18 cellular contexts compared by ENCODE assay signal in genomic region chr15:41819455-41820050, GRCh38. TPM values are rescaled to one million over a fixed set of nuclear protein-coding genes. Genes with fewer than 3 reads are reported as not detected.
A peak's percentile ranks its signal among the peaks of the same experiment; 100 is the strongest.
DNase-seq lines count a peak whose midpoint lies in the region; ATAC-seq and TF ChIP-seq lines count a peak whose summit lies in the region.
"Had no signal": no experiment of that assay in that cellular context is flagged by ENCODE, and none has a peak within 500 bp of the region (broad histone marks: within the 10 kb centered on the region; RNA-seq: fewer than 3 reads in every experiment).

No MANE protein-coding gene starts in this region.

- H3K9me3 ChIP-seq in T-helper 17 cell (ENCODE audit: control insufficient read depth, low read length, poor library complexity, severe bottlenecking) (no peaks in the 10 kb centered on the region), osteoblast (ENCODE audit: low read depth, low read length) (no peaks in the 10 kb centered on the region)

- no peaks in the 10 kb centered on the region for H3K27me3 Mint-ChIP-seq in activated naive CD4-positive, alpha-beta T cell treated with anti-CD3 and anti-CD28 coated beads, Interleukin-2, amount 10 ng/mL, durations not matched to agents 7 days and 5 days
- no peaks in the 10 kb centered on the region for H3K27me3 Mint-ChIP-seq in activated naive CD4-positive, alpha-beta T cell treated with anti-CD3 and anti-CD28 coated beads for 36 hours (ENCODE audit: low read depth)
- H3K27me3 Mint-ChIP-seq in T-helper 17 cell (no peaks in the 10 kb centered on the region), endothelial cell (ENCODE audit: unreplicated experiment) (peaks cover 7% of the 10 kb centered on the region), T-cell (no peaks in the 10 kb centered on the region)
- H3K27me3 Mint-ChIP-seq: CD8-positive, alpha-beta memory T cell had no signal

- intact Hi-C loops in activated naive CD4-positive, alpha-beta T cell treated with anti-CD3 and anti-CD28 coated beads for 36 hours (cut with micrococcal nuclease): no loop called here

- no peak for DNase-seq in activated naive CD4-positive, alpha-beta T cell treated with anti-CD3 and anti-CD28 coated beads, Interleukin-2, amount 10 ng/mL, durations not matched to agents 7 days and 5 days
- no peak for DNase-seq in activated naive CD4-positive, alpha-beta T cell treated with anti-CD3 and anti-CD28 coated beads for 36 hours
- DNase-seq in T-helper 17 cell (no peak), endothelial cell (ENCODE audit: low spot score) (no peak), osteoblast (ENCODE audit: insufficient read length, low spot score, missing footprints) (peak; percentile 81), T-cell (no peak), NCI-H2107 treated with DMSO at 0.1 percent for 48 hours (lab: John Stamatoyannopoulos, UW; ENCODE audit: unreplicated experiment) (no peak), NCI-H1105 treated with DMSO at 0.1 percent for 48 hours (lab: John Stamatoyannopoulos, UW) (no peak)
- DNase-seq: IMR-90, NCI-H1694, NCI-H2081, NCI-H2171 treated with DMSO at 0.1 percent for 48 hours, NCI-H524 treated with DMSO at 0.1 percent for 48 hours, NCI-H82 had no signal

- H3K4me1 Mint-ChIP-seq in activated naive CD4-positive, alpha-beta T cell treated with anti-CD3 and anti-CD28 coated beads, Interleukin-2, amount 10 ng/mL, durations not matched to agents 7 days and 5 days: no peaks in the 10 kb centered on the region
- no peaks in the 10 kb centered on the region for H3K4me1 Mint-ChIP-seq in activated naive CD4-positive, alpha-beta T cell treated with anti-CD3 and anti-CD28 coated beads for 36 hours (ENCODE audit: low read depth)
- H3K4me1 Mint-ChIP-seq in T-helper 17 cell (peaks cover 3% of the 10 kb centered on the region), endothelial cell (ENCODE audit: unreplicated experiment) (peaks cover 3% of the 10 kb centered on the region), T-cell (no peaks in the 10 kb centered on the region)
- H3K4me1 Mint-ChIP-seq: CD8-positive, alpha-beta memory T cell had no signal

- no peaks in the 10 kb centered on the region for H3K27me3 ChIP-seq in osteoblast (ENCODE audit: insufficient read depth, low read length)

- peaks cover 68% of the 10 kb centered on the region for H3K36me3 ChIP-seq in osteoblast (ENCODE audit: insufficient read depth, low read length)

- H3K27ac ChIP-seq in osteoblast (ENCODE audit: low read depth, low read length): no peak overlapping the region
- H3K27ac ChIP-seq: C4-2B, KMS-11 had no signal

- H3K4me2 ChIP-seq in osteoblast (ENCODE audit: insufficient read depth, low read length): no peak overlapping the region
- H3K4me2 ChIP-seq: KMS-11 had no signal

- H3K27ac Mint-ChIP-seq in activated naive CD4-positive, alpha-beta T cell treated with anti-CD3 and anti-CD28 coated beads, Interleukin-2, amount 10 ng/mL, durations not matched to agents 7 days and 5 days: peak overlapping the region; percentile 72
- no peak overlapping the region for H3K27ac Mint-ChIP-seq in activated naive CD4-positive, alpha-beta T cell treated with anti-CD3 and anti-CD28 coated beads for 36 hours
- H3K27ac Mint-ChIP-seq in T-helper 17 cell: peak overlapping the region; percentile 29
- no peak overlapping the region for H3K27ac Mint-ChIP-seq in endothelial cell (ENCODE audit: unreplicated experiment)
- no peak overlapping the region for H3K27ac Mint-ChIP-seq in T-cell

- TF ChIP-seq CTCF in endothelial cell (IDR thresholded peaks at IDR 0.05; ENCODE audit: unreplicated experiment) (no peak), osteoblast (IDR thresholded peaks at IDR 0.05; ENCODE audit: extremely low read depth, low read depth, low read length) (no peak)

- no peaks in the 10 kb centered on the region for H3K4me1 ChIP-seq in osteoblast (ENCODE audit: insufficient read depth, low read length)

- no peaks in the 10 kb centered on the region for H3K79me2 ChIP-seq in osteoblast (ENCODE audit: insufficient read depth, low read length)

- peaks cover 32% of the 10 kb centered on the region for H3K36me3 Mint-ChIP-seq in activated naive CD4-positive, alpha-beta T cell treated with anti-CD3 and anti-CD28 coated beads, Interleukin-2, amount 10 ng/mL, durations not matched to agents 7 days and 5 days
- peaks cover 4% of the 10 kb centered on the region for H3K36me3 Mint-ChIP-seq in activated naive CD4-positive, alpha-beta T cell treated with anti-CD3 and anti-CD28 coated beads for 36 hours (ENCODE audit: low read depth)
- peaks cover 4% of the 10 kb centered on the region for H3K36me3 Mint-ChIP-seq in T-helper 17 cell (ENCODE audit: low read depth)
- H3K36me3 Mint-ChIP-seq in endothelial cell (ENCODE audit: low read depth, unreplicated experiment): peaks cover 66% of the 10 kb centered on the region
- H3K36me3 Mint-ChIP-seq in T-cell: peaks cover 50% of the 10 kb centered on the region

- POLR2A ChIA-PET in T-cell (lab: Charles Lee): interaction anchor here in 1 of 2 donors (0.5 kb wide), 1 partner anchor 1111 kb away, joined by 4 read pairs; no protein-coding TSS in a partner anchor

- H2AFZ ChIP-seq in osteoblast (ENCODE audit: low read length): no peak overlapping the region

- H4K20me1 ChIP-seq in osteoblast (ENCODE audit: insufficient read depth, low read length): no peaks in the 10 kb centered on the region

- H3K4me3 Mint-ChIP-seq in activated naive CD4-positive, alpha-beta T cell treated with anti-CD3 and anti-CD28 coated beads, Interleukin-2, amount 10 ng/mL, durations not matched to agents 7 days and 5 days: no peak overlapping the region
- no peak overlapping the region for H3K4me3 Mint-ChIP-seq in activated naive CD4-positive, alpha-beta T cell treated with anti-CD3 and anti-CD28 coated beads for 36 hours
- H3K4me3 Mint-ChIP-seq in T-helper 17 cell (no peak overlapping the region), endothelial cell (ENCODE audit: unreplicated experiment) (peak overlapping the region; percentile 51), T-cell (no peak overlapping the region)
- H3K4me3 Mint-ChIP-seq: CD8-positive, alpha-beta memory T cell had no signal

- H3K9me3 Mint-ChIP-seq in activated naive CD4-positive, alpha-beta T cell treated with anti-CD3 and anti-CD28 coated beads, Interleukin-2, amount 10 ng/mL, durations not matched to agents 7 days and 5 days: no peaks in the 10 kb centered on the region
- no peaks in the 10 kb centered on the region for H3K9me3 Mint-ChIP-seq in activated naive CD4-positive, alpha-beta T cell treated with anti-CD3 and anti-CD28 coated beads for 36 hours
- H3K9me3 Mint-ChIP-seq in endothelial cell (ENCODE audit: unreplicated experiment) (no peaks in the 10 kb centered on the region), T-cell (no peaks in the 10 kb centered on the region)
- H3K9me3 Mint-ChIP-seq: CD8-positive, alpha-beta memory T cell had no signal

- CTCF ChIA-PET in activated naive CD4-positive, alpha-beta T cell treated with anti-CD3 and anti-CD28 coated beads, Interleukin-2, amount 10 ng/mL, durations not matched to agents 7 days and 5 days (lab: Charles Lee): interaction anchor here (1.0 to 2.7 kb wide), 3 partner anchors 8 to 228 kb away, joined by 3 to 13 read pairs (median 8); partner anchors contain the start of gene MAPKBP1
- CTCF ChIA-PET in activated naive CD4-positive, alpha-beta T cell treated with anti-CD3 and anti-CD28 coated beads for 36 hours (lab: Charles Lee): interaction anchor here (0.6 to 3.4 kb wide), 3 partner anchors 8 to 311 kb away, joined by 3 to 12 read pairs (median 3); partner anchors contain the start of gene MAPKBP1
- CTCF ChIA-PET in T-cell (lab: Charles Lee): interaction anchor here in 1 of 2 donors (1.1 kb wide), 1 partner anchor 118 kb away, joined by 3 read pairs; no protein-coding TSS in a partner anchor

- no peak overlapping the region for H3K4me3 ChIP-seq in osteoblast (ENCODE audit: insufficient read depth, low read length)

- ATAC-seq in T-helper 17 cell (no peak), T-cell (replicated peaks in 1 of 4) (no peak)
- ATAC-seq: Panc1 had no signal

RNA-seq across cellular contexts. Expression of gene JMJD7, which starts 8.3 kb away (rescaled TPM):
- total RNA-seq in activated naive CD4-positive, alpha-beta T cell treated with anti-CD3 and anti-CD28 coated beads for 36 hours: 10 to 100 TPM; 18.7 to 19.8 TPM
- 10 to 100 TPM; 26.7 to 35.6 TPM for total RNA-seq in T-helper 17 cell
- total RNA-seq in endothelial cell (ENCODE audit: unreplicated experiment): 13.8 TPM
- 1.2 and 1.4 TPM in 2 replicates for total RNA-seq in osteoblast
- total RNA-seq in T-cell: 10 to 100 TPM; 35.8 to 72.7 (median 45.3) TPM

RNA-seq across cellular contexts. Expression of gene PLA2G4B, which starts 19.1 kb away (rescaled TPM):
- total RNA-seq in activated naive CD4-positive, alpha-beta T cell treated with anti-CD3 and anti-CD28 coated beads for 36 hours: 1 to 10 TPM; 9.0 to 9.7 TPM
- total RNA-seq in T-helper 17 cell (10 to 100 TPM; 23.1 to 34.8 TPM), endothelial cell (ENCODE audit: unreplicated experiment) (2.9 TPM), osteoblast (0.72 and 1.2 TPM in 2 replicates), T-cell (10 to 100 TPM; 32.0 to 55.8 (median 44.9) TPM)

RNA-seq across cellular contexts. Expression of gene MAPKBP1, which starts 45.3 kb away (rescaled TPM):
- total RNA-seq in activated naive CD4-positive, alpha-beta T cell treated with anti-CD3 and anti-CD28 coated beads for 36 hours: 10 to 100 TPM; 13.8 to 13.9 TPM
- total RNA-seq in T-helper 17 cell (10 to 100 TPM; 30.2 to 34.6 TPM), endothelial cell (ENCODE audit: unreplicated experiment) (36.2 TPM), osteoblast (22.8 and 25.6 TPM in 2 replicates), T-cell (10 to 100 TPM; 37.0 to 44.8 (median 38.2) TPM)

Comparison
In these comparisons a context has a peak if more than half of its experiments do, and no peak if none do; other contexts are left out.
1. H3K27ac Mint-ChIP-seq: peak in activated naive CD4-positive, alpha-beta T cell treated with anti-CD3 and anti-CD28 coated beads, Interleukin-2, amount 10 ng/mL, durations not matched to agents 7 days and 5 days (single experiment) and T-helper 17 cell (single experiment); none in activated naive CD4-positive, alpha-beta T cell treated with anti-CD3 and anti-CD28 coated beads for 36 hours (single experiment), endothelial cell (single experiment) and T-cell (0 of 2).